17 cellular contexts compared by ENCODE assay signal in genomic region chr19:48373567-48373966, GRCh38.
DNase-seq lines count a peak whose midpoint lies in the region; TF ChIP-seq lines count a peak whose summit lies in the region.
"Had no signal": no experiment of that assay in that cellular context is flagged by ENCODE, and none has a peak within 500 bp of the region (broad histone marks: within the 10 kb centered on the region; RNA-seq: fewer than 3 reads in every experiment).

No MANE protein-coding gene starts in this region.

- TF ChIP-seq CTCF in VCaP (conservative IDR thresholded peaks at IDR 0.05) (no peak), nephron (IDR thresholded peaks at IDR 0.05; ENCODE audit: unreplicated experiment in 3 of 3) (no peak)

- H3K27me3 Mint-ChIP-seq in activated naive CD4-positive, alpha-beta T cell treated with anti-CD3 and anti-CD28 coated beads, Interleukin-2, amount 10 ng/mL, durations not matched to agents 7 days and 5 days, result peaks cover 30% of the 10 kb centered on the region
- H3K27me3 Mint-ChIP-seq in nephron (ENCODE audit: low read depth), result peaks cover 3% of the 10 kb centered on the region
- H3K27me3 Mint-ChIP-seq: CD4-positive, alpha-beta T cell had no signal

- no peaks in the 10 kb centered on the region for H3K9me3 Mint-ChIP-seq in activated naive CD4-positive, alpha-beta T cell treated with anti-CD3 and anti-CD28 coated beads, Interleukin-2, amount 10 ng/mL, durations not matched to agents 7 days and 5 days
- H3K9me3 Mint-ChIP-seq in nephron, result no peaks in the 10 kb centered on the region
- H3K9me3 Mint-ChIP-seq: CD4-positive, alpha-beta T cell had no signal

- no peak for DNase-seq in activated naive CD4-positive, alpha-beta T cell treated with anti-CD3 and anti-CD28 coated beads, Interleukin-2, amount 10 ng/mL, durations not matched to agents 7 days and 5 days
- DNase-seq in activated naive CD4-positive, alpha-beta T cell (lab: John Stamatoyannopoulos, UW), result no peak
- no peak for DNase-seq in activated CD4-positive, CD25-positive, alpha-beta regulatory T cell (lab: John Stamatoyannopoulos, UW)
- DNase-seq in effector CD8-positive, alpha-beta T cell (lab: John Stamatoyannopoulos, UW), result no peak
- no peak for DNase-seq in activated CD4-positive, alpha-beta T cell treated with anti-CD3 and anti-CD28 coated beads for 1 hour
- DNase-seq in activated effector memory CD4-positive, alpha-beta T cell treated with Interleukin-2 at 50 U/mL for 16 hours, result no peak
- DNase-seq: ACHN; CD4-positive, alpha-beta T cell; GOT3; HCEC 1CT; Kasumi-1; NCI-H526; SW 1271 had no signal

- CTCF ChIA-PET in activated naive CD4-positive, alpha-beta T cell treated with anti-CD3 and anti-CD28 coated beads, Interleukin-2, amount 10 ng/mL, durations not matched to agents 7 days and 5 days (lab: Charles Lee), result no interaction called here

- peak overlapping the region; percentile 42 for H3K27ac Mint-ChIP-seq in activated naive CD4-positive, alpha-beta T cell treated with anti-CD3 and anti-CD28 coated beads, Interleukin-2, amount 10 ng/mL, durations not matched to agents 7 days and 5 days
- H3K27ac Mint-ChIP-seq in nephron, result peak overlapping the region; percentile 28 to 82 (median 53)
- H3K27ac Mint-ChIP-seq: CD4-positive, alpha-beta T cell had no signal

- peak overlapping the region; percentile 62 for H3K27ac ChIP-seq in VCaP
- H3K27ac ChIP-seq: 22Rv1, HL-60 had no signal

- H3K4me3 Mint-ChIP-seq in activated naive CD4-positive, alpha-beta T cell treated with anti-CD3 and anti-CD28 coated beads, Interleukin-2, amount 10 ng/mL, durations not matched to agents 7 days and 5 days, result no peak overlapping the region
- no peak overlapping the region for H3K4me3 Mint-ChIP-seq in nephron
- H3K4me3 Mint-ChIP-seq: CD4-positive, alpha-beta T cell had no signal

- H3K4me1 Mint-ChIP-seq in activated naive CD4-positive, alpha-beta T cell treated with anti-CD3 and anti-CD28 coated beads, Interleukin-2, amount 10 ng/mL, durations not matched to agents 7 days and 5 days, result no peaks in the 10 kb centered on the region
- H3K4me1 Mint-ChIP-seq in nephron, result peaks cover 13% of the 10 kb centered on the region

- no peaks in the 10 kb centered on the region for H3K36me3 Mint-ChIP-seq in activated naive CD4-positive, alpha-beta T cell treated with anti-CD3 and anti-CD28 coated beads, Interleukin-2, amount 10 ng/mL, durations not matched to agents 7 days and 5 days
- H3K36me3 Mint-ChIP-seq in nephron (ENCODE audit: low read depth), result no peaks in the 10 kb centered on the region
